22 cellular contexts compared by ENCODE assay signal in the genomic region with DNA sequence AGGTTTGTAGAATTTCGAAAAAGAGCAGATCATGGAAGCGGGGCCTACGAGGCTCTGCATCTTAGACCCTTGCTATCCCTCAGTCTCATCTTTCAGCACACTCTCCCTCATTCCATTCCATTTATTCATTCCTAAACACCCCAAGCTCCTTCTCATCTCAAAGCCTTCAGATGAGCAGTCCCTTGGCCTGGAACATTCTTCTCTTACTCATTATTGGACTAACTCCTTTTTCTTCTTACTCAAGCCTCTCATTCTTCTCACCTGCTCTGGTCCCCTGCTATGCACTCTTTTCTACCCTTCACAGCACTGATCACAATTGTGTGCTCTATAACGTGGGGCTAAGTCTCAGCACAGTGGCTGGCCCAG.
DNase-seq lines count a peak whose midpoint lies in the region; ATAC-seq and TF ChIP-seq lines count a peak whose summit lies in the region.
"Had no signal": no experiment of that assay in that cellular context is flagged by ENCODE, and none has a peak within 500 bp of the region (broad histone marks: within the 10 kb centered on the region; RNA-seq: fewer than 3 reads in every experiment).

No MANE protein-coding gene starts in this region.

- ATAC-seq in PC-3, result no peak
- ATAC-seq in left colon, result no peak
- ATAC-seq: right cardiac atrium had no signal

- H2AFZ ChIP-seq in PC-3 (ENCODE audit: low read length), result no peak overlapping the region
- H2AFZ ChIP-seq in osteoblast (ENCODE audit: low read length), result no peak overlapping the region

- no peak overlapping the region for H3K9ac ChIP-seq in PC-3 (ENCODE audit: low read length)

- H3K27me3 ChIP-seq in PC-3 (ENCODE audit: low read length), result no peaks in the 10 kb centered on the region
- no peaks in the 10 kb centered on the region for H3K27me3 ChIP-seq in osteoblast (ENCODE audit: insufficient read depth, low read length)
- H3K27me3 ChIP-seq: cardiac muscle cell, esophagus muscularis mucosa, transverse colon had no signal

- intact Hi-C loops in PC-3 (cut with micrococcal nuclease), result no loop called here
- intact Hi-C loops in left colon (cut with DNase I, micrococcal nuclease), result no loop called here

- H3K36me3 ChIP-seq in PC-3 (ENCODE audit: low read depth, low read length) (no peaks in the 10 kb centered on the region), osteoblast (ENCODE audit: insufficient read depth, low read length) (no peaks in the 10 kb centered on the region)
- H3K36me3 ChIP-seq: cardiac muscle cell, esophagus muscularis mucosa, transverse colon had no signal

- DNase-seq in ELR (ENCODE audit: low read depth) (peak; percentile 81), PC-3 (peak; percentile 25), epithelial cell of prostate (ENCODE audit: low read depth, low spot score) (no peak), osteoblast (ENCODE audit: insufficient read length, low spot score, missing footprints) (peak; percentile 83), GM13977 (ENCODE audit: low spot score) (no peak), KBM-7 (no peak), substantia nigra (lab: John Stamatoyannopoulos, UW) (no peak), left colon (no peak)
- DNase-seq: activated CD4-positive, alpha-beta T cell treated with anti-CD3 and anti-CD28 coated beads for 1 hour; glutamatergic neuron; MM.1S; NCI-H146; NCI-H2171 treated with DMSO at 0.1 percent for 48 hours; NCI-H748 treated with DMSO at 0.1 percent for 48 hours; occipital lobe; right cardiac atrium; stimulated activated naive CD4-positive, alpha-beta T cell treated with Interleukin-2 at 50 U/mL for 16 hours; T-helper 9 cell; transverse colon had no signal

- H3K27ac ChIP-seq in PC-3 (ENCODE audit: low read length) (peak overlapping the region; percentile 33), epithelial cell of prostate (peak overlapping the region; percentile 69), osteoblast (ENCODE audit: low read depth, low read length) (no peak overlapping the region), substantia nigra (ENCODE audit: low read depth, low read length, poor library complexity, severe bottlenecking) (no peak overlapping the region)
- H3K27ac ChIP-seq: cardiac muscle cell, esophagus muscularis mucosa, SK-N-MC had no signal

- in situ Hi-C loops in GM13977 (cut with MboI; ENCODE audit: low pct_unique_long_range_greater_than_20kb, low sequenced_read_pairs, unreplicated experiment) (no loop called here), KBM-7 (cut with MboI; ENCODE audit: low pct_unique_long_range_greater_than_20kb, low sequenced_read_pairs) (no loop called here)

- no peaks in the 10 kb centered on the region for H3K9me3 ChIP-seq in PC-3 (ENCODE audit: low read length)
- H3K9me3 ChIP-seq in osteoblast (ENCODE audit: low read depth, low read length), result no peaks in the 10 kb centered on the region
- H3K9me3 ChIP-seq: esophagus muscularis mucosa, transverse colon had no signal

- H3K4me1 ChIP-seq in PC-3 (ENCODE audit: insufficient read depth, low read length) (peaks cover 17% of the 10 kb centered on the region), osteoblast (ENCODE audit: insufficient read depth, low read length) (peaks cover 16% of the 10 kb centered on the region)

- H3F3A ChIP-seq in PC-3 (ENCODE audit: low read length, unreplicated experiment), result no peaks in the 10 kb centered on the region

- CTCF ChIA-PET in PC-3 (lab: Charles Lee), result no interaction called here

- H3K79me2 ChIP-seq in PC-3 (ENCODE audit: low read length), result no peaks in the 10 kb centered on the region
- peaks cover 9% of the 10 kb centered on the region for H3K79me2 ChIP-seq in osteoblast (ENCODE audit: insufficient read depth, low read length)

- POLR2A ChIA-PET in PC-3 (lab: Charles Lee; ENCODE audit: unreplicated experiment), result no interaction called here

- H4K20me1 ChIP-seq in PC-3 (ENCODE audit: low read length) (no peaks in the 10 kb centered on the region), osteoblast (ENCODE audit: insufficient read depth, low read length) (peaks cover 5% of the 10 kb centered on the region)

- no TSS peak for BruUV-seq in PC-3 (replicated peaks; lab: Mats Ljungman, UMichigan)

- no peak for TF ChIP-seq CTCF in PC-3 (conservative IDR thresholded peaks at IDR 0.05; ENCODE audit: low read depth, low read length)
- TF ChIP-seq CTCF in osteoblast (IDR thresholded peaks at IDR 0.05; ENCODE audit: extremely low read depth, low read depth, low read length), result no peak
- TF ChIP-seq CTCF in GM13977 (IDR thresholded peaks at IDR 0.05; ENCODE audit: extremely low read depth, insufficient read depth, missing control alignments), result no peak

- peak overlapping the region; percentile 14; the same call in 1 of the 2 replicates for H3K4me2 ChIP-seq in PC-3 (ENCODE audit: low read length)
- no peak overlapping the region for H3K4me2 ChIP-seq in osteoblast (ENCODE audit: insufficient read depth, low read length)

- H3K4me3 ChIP-seq in PC-3 (ENCODE audit: low read length) (no peak overlapping the region), osteoblast (ENCODE audit: insufficient read depth, low read length) (no peak overlapping the region)
- H3K4me3 ChIP-seq: cardiac muscle cell, esophagus muscularis mucosa, SK-N-MC, transverse colon had no signal

- no peaks in the 10 kb centered on the region for H3K9me2 ChIP-seq in PC-3 (replicated peaks; ENCODE audit: low read length)

Comparison
In these comparisons a context has a peak if more than half of its experiments do, and no peak if none do; other contexts are left out.
1. DNase-seq: peak in ELR (single experiment), PC-3 (single experiment) and osteoblast (single experiment); none in epithelial cell of prostate (single experiment), GM13977 (single experiment), KBM-7 (single experiment), substantia nigra (0 of 49) and left colon (0 of 2).
2. H3K27ac ChIP-seq: peak in PC-3 (single experiment) and epithelial cell of prostate (single experiment); none in osteoblast (single experiment) and substantia nigra (single experiment).